ENCODE assay signal across 22 cellular contexts in genomic region chr3:55445551-55445950, GRCh38. TPM values are rescaled to one million over a fixed set of nuclear protein-coding genes. Genes with fewer than 3 reads are reported as not detected.
DNase-seq lines count a peak whose midpoint lies in the region; ATAC-seq and TF ChIP-seq lines count a peak whose summit lies in the region.
"Had no signal": no experiment of that assay in that cellular context is flagged by ENCODE, and none has a peak within 500 bp of the region (broad histone marks: within the 10 kb centered on the region; RNA-seq: fewer than 3 reads in every experiment).

No MANE protein-coding gene starts in this region.

- peak in 3 of 4 donors; percentile 8 to 27 (median 14) for DNase-seq in body of pancreas
- DNase-seq in left kidney (ENCODE audit: low read depth, low spot score) = peak; percentile 89
- no peak for DNase-seq in upper lobe of right lung
- DNase-seq in stimulated activated CD4-positive, alpha-beta T cell treated with anti-CD3 and anti-CD28 coated beads, Interleukin-4, amount 100 ng/mL, for 4 hours = no peak
- DNase-seq in central memory CD4-positive, alpha-beta T cell = no peak
- DNase-seq in activated CD4-positive, alpha-beta T cell treated with anti-CD3 and anti-CD28 coated beads for 4 hours = no peak
- no peak for DNase-seq in NCI-H226
- DNase-seq: activated CD4-positive, alpha-beta T cell treated with anti-CD3 and anti-CD28 coated beads, Interleukin-2, amount 50 U/mL, for 1 hour; activated naive CD4-positive, alpha-beta T cell treated with Interleukin-2 at 50 U/mL for 16 hours; glutamatergic neuron; islet precursor cell; natural killer cell; NCI-H1417; NCI-H2081; NCI-H345; NCI-H748 treated with DMSO at 0.1 percent for 48 hours; SJCRH30; stimulated activated CD4-positive, alpha-beta T cell treated with anti-CD3 and anti-CD28 coated beads, Interleukin-2, amount 100 ng/mL, for 48 hours had no signal

- H3K4me1 ChIP-seq in body of pancreas = no peaks in the 10 kb centered on the region
- H3K4me1 ChIP-seq in upper lobe of right lung = no peaks in the 10 kb centered on the region
- H3K4me1 ChIP-seq: SJCRH30 had no signal

- ATAC-seq in body of pancreas = no peak
- ATAC-seq in upper lobe of right lung = peak; percentile 85
- ATAC-seq: GM23338, K562, natural killer cell had no signal

- peaks cover 13% of the 10 kb centered on the region for H3K4me1 Mint-ChIP-seq in nephron
- H3K4me1 Mint-ChIP-seq: brain, GM23338, natural killer cell had no signal

- intact Hi-C loops in body of pancreas (cut with DNase I) = no loop called here
- intact Hi-C loops in upper lobe of right lung (cut with DNase I) = no loop called here

- H3K27me3 Mint-ChIP-seq in nephron (ENCODE audit: low read depth) = peaks cover 19% of the 10 kb centered on the region

- H3K27ac ChIP-seq in body of pancreas (no peak overlapping the region), upper lobe of right lung (no peak overlapping the region)
- H3K27ac ChIP-seq: SJCRH30 had no signal

- no peak for TF ChIP-seq POLR2A in body of pancreas (IDR thresholded peaks at IDR 0.05)

- WGBS in body of pancreas, 2 donors = 46 to 47% methylated on average over 6 of the region's 6 CpGs

- peak overlapping the region; percentile 94 to 98 (median 97) for H3K27ac Mint-ChIP-seq in nephron
- H3K27ac Mint-ChIP-seq: GM23338, natural killer cell had no signal

- H3K27me3 ChIP-seq in body of pancreas (no peaks in the 10 kb centered on the region), upper lobe of right lung (no peaks in the 10 kb centered on the region)
- H3K27me3 ChIP-seq: SJCRH30 had no signal

- no peak overlapping the region for H3K4me3 ChIP-seq in body of pancreas
- no peak overlapping the region for H3K4me3 ChIP-seq in upper lobe of right lung
- H3K4me3 ChIP-seq: GM23338, K562, SJCRH30 had no signal

- no peak for TF ChIP-seq CTCF in body of pancreas (IDR thresholded peaks at IDR 0.05)
- TF ChIP-seq CTCF in nephron (IDR thresholded peaks at IDR 0.05; ENCODE audit: unreplicated experiment in 3 of 3) = no peak
- no peak for TF ChIP-seq CTCF in upper lobe of right lung (IDR thresholded peaks at IDR 0.05)

- H3K9me3 Mint-ChIP-seq in nephron = no peaks in the 10 kb centered on the region
- H3K9me3 Mint-ChIP-seq: brain, GM23338 had no signal

- H3K9me3 ChIP-seq in body of pancreas (no peaks in the 10 kb centered on the region), upper lobe of right lung (no peaks in the 10 kb centered on the region)
- H3K9me3 ChIP-seq: SJCRH30 had no signal

- H3K4me3 Mint-ChIP-seq in nephron = peak overlapping the region in 2 of 3 experiments; percentile 45 to 52
- H3K4me3 Mint-ChIP-seq: brain, GM23338, natural killer cell had no signal

- H3K36me3 Mint-ChIP-seq in nephron (ENCODE audit: low read depth) = no peaks in the 10 kb centered on the region
- H3K36me3 Mint-ChIP-seq: brain, natural killer cell had no signal

- H3K36me3 ChIP-seq in body of pancreas (replicated peaks in 1 of 2; ENCODE audit: insufficient read depth in 1 of 2, low read depth in 2 of 2) (no peaks in the 10 kb centered on the region), upper lobe of right lung (no peaks in the 10 kb centered on the region)
- H3K36me3 ChIP-seq: SJCRH30 had no signal

RNA-seq across cellular contexts. Expression of gene WNT5A, which starts 41.6 kb away (rescaled TPM):
- total RNA-seq in body of pancreas = 10 to 100 TPM in 1 of 2 donors, 1 to 10 TPM in 1; 5.9 to 15.0 TPM
- total RNA-seq in upper lobe of right lung = 24.5 TPM
- total RNA-seq: natural killer cell had no signal

Comparison
In these comparisons a context has a peak if more than half of its experiments do, and no peak if none do; other contexts are left out.
1. DNase-seq: peak in body of pancreas (3 of 4) and left kidney (single experiment); none in upper lobe of right lung (single experiment), stimulated activated CD4-positive, alpha-beta T cell treated with anti-CD3 and anti-CD28 coated beads, Interleukin-4, amount 100 ng/mL, for 4 hours (0 of 2), central memory CD4-positive, alpha-beta T cell (single experiment), activated CD4-positive, alpha-beta T cell treated with anti-CD3 and anti-CD28 coated beads for 4 hours (0 of 2) and NCI-H226 (single experiment).